10 cellular contexts compared by ENCODE assay signal in the genomic region with DNA sequence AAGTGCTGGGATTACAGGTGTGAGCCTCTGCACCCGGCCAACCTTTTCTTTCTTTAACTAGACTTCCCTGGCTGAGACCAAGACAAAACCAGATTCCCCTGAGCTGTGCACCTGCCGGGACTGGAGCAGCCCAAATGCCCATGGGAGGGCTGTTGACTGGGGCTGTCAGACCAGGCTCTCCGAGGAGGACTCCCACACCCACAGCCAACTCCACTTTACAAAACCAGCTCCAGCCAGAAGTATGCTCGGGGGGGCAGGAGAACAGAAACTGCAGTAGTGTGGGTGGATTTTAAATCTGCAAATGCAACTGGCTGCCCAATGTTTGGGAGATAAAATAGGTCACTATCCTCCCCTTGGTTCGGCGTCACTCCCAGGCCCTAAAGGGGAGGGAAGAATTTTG.
DNase-seq lines count a peak whose midpoint lies in the region; ATAC-seq and TF ChIP-seq lines count a peak whose summit lies in the region.
"Had no signal": no experiment of that assay in that cellular context is flagged by ENCODE, and none has a peak within 500 bp of the region (broad histone marks: within the 10 kb centered on the region; RNA-seq: fewer than 3 reads in every experiment).

No MANE protein-coding gene starts in this region.

- H3K27me3 Mint-ChIP-seq in activated CD4-positive, alpha-beta T cell treated with anti-CD3 and anti-CD28 coated beads for 36 hours, result no peaks in the 10 kb centered on the region
- no peaks in the 10 kb centered on the region for H3K27me3 Mint-ChIP-seq in stimulated activated naive B cell treated with anti-CD40 and anti-IgM and Interleukin-4, amounts not matched to agents 10 μg/mL and 1 μg/mL and 100 μg/mL, for 72 hours

- no peak for ATAC-seq in activated CD4-positive, alpha-beta T cell treated with anti-CD3 and anti-CD28 coated beads for 36 hours
- peak; percentile 14 to 23 for ATAC-seq in stimulated activated naive B cell treated with anti-CD40 and anti-IgM and Interleukin-4, amounts not matched to agents 10 μg/mL and 1 μg/mL and 100 μg/mL, for 72 hours (replicated peaks)
- no peak for ATAC-seq in GM21526 (IDR thresholded peaks at IDR 0.05; ENCODE audit: low FRiP score, unreplicated experiment)

- peaks cover 53% of the 10 kb centered on the region for H3K4me1 ChIP-seq in OCI-LY3 (ENCODE audit: low read length)
- peaks cover 24% of the 10 kb centered on the region for H3K4me1 ChIP-seq in fibroblast of lung (ENCODE audit: control insufficient read depth, extremely low read depth, insufficient read depth, low read length)

- peak overlapping the region; percentile 75 for H3K4me3 Mint-ChIP-seq in activated CD4-positive, alpha-beta T cell treated with anti-CD3 and anti-CD28 coated beads for 36 hours
- H3K4me3 Mint-ChIP-seq in stimulated activated naive B cell treated with anti-CD40 and anti-IgM and Interleukin-4, amounts not matched to agents 10 μg/mL and 1 μg/mL and 100 μg/mL, for 72 hours, result peak overlapping the region; percentile 64 to 70

- H3K79me2 ChIP-seq in OCI-LY3 (ENCODE audit: low read length) (0 out of 2 replicates have a peak, but pooled peaks cover 7% of the 10 kb centered on the region), fibroblast of lung (ENCODE audit: control insufficient read depth, insufficient read depth, low read length) (no peaks in the 10 kb centered on the region)

- H3K36me3 ChIP-seq in OCI-LY3 (replicated peaks; ENCODE audit: low read depth, low read length) (peaks cover 15% of the 10 kb centered on the region), fibroblast of lung (ENCODE audit: control insufficient read depth, insufficient read depth, low read length) (no peaks in the 10 kb centered on the region)
- H3K36me3 ChIP-seq: neutrophil, SJSA1 had no signal

- H4K20me1 ChIP-seq in OCI-LY3 (ENCODE audit: insufficient read depth, low read length) (no peaks in the 10 kb centered on the region), fibroblast of lung (ENCODE audit: control insufficient read depth, extremely low read depth, insufficient read depth, low read length) (no peaks in the 10 kb centered on the region)

- DNase-seq in activated CD4-positive, alpha-beta T cell treated with anti-CD3 and anti-CD28 coated beads for 36 hours, result peak; percentile 33
- DNase-seq in activated CD4-positive, alpha-beta T cell treated with anti-CD3 and anti-CD28 coated beads for 48 hours, result no peak
- DNase-seq in fibroblast of lung (ENCODE audit: low read depth in 2 of 2) (no peak), NAMALWA (ENCODE audit: low spot score) (no peak), NCI-H2171 (lab: John Stamatoyannopoulos, UW) (no peak)
- DNase-seq in stimulated activated naive B cell treated with anti-CD40 and anti-IgM and Interleukin-4, amounts not matched to agents 10 μg/mL and 1 μg/mL and 100 μg/mL, for 72 hours, result peak; percentile 48

- H3K27me3 ChIP-seq in OCI-LY3 (ENCODE audit: low read depth, low read length) (no peaks in the 10 kb centered on the region), fibroblast of lung (ENCODE audit: control insufficient read depth, insufficient read depth, low read length) (no peaks in the 10 kb centered on the region)
- H3K27me3 ChIP-seq: neutrophil, SJSA1 had no signal

- intact Hi-C loops in activated CD4-positive, alpha-beta T cell treated with anti-CD3 and anti-CD28 coated beads for 36 hours (cut with DNase I, micrococcal nuclease), result loop anchor here (1.0 to 2.0 kb wide), 16 partner anchors 17 to 483 kb away; a partner anchor contains a TSS

- peak overlapping the region; percentile 88 for H3K27ac Mint-ChIP-seq in activated CD4-positive, alpha-beta T cell treated with anti-CD3 and anti-CD28 coated beads for 36 hours
- peak overlapping the region; percentile 95 for H3K27ac Mint-ChIP-seq in stimulated activated naive B cell treated with anti-CD40 and anti-IgM and Interleukin-4, amounts not matched to agents 10 μg/mL and 1 μg/mL and 100 μg/mL, for 72 hours

- H3K4me2 ChIP-seq in OCI-LY3 (ENCODE audit: low read length) (peak overlapping the region; percentile 58), fibroblast of lung (ENCODE audit: extremely low read depth, insufficient read depth, low read length) (peak overlapping the region; percentile 11)

- H3K4me1 Mint-ChIP-seq in activated CD4-positive, alpha-beta T cell treated with anti-CD3 and anti-CD28 coated beads for 36 hours, result peaks cover 66% of the 10 kb centered on the region
- H3K4me1 Mint-ChIP-seq in stimulated activated naive B cell treated with anti-CD40 and anti-IgM and Interleukin-4, amounts not matched to agents 10 μg/mL and 1 μg/mL and 100 μg/mL, for 72 hours, result peaks cover 41 to 58% of the 10 kb centered on the region in 2 donors

- POLR2A ChIA-PET in activated CD4-positive, alpha-beta T cell treated with anti-CD3 and anti-CD28 coated beads for 36 hours (lab: Charles Lee), result interaction anchor here (0.6 to 4.5 kb wide), 23 partner anchors 10 to 274 kb away, joined by 4 to 113 read pairs (median 9); a partner anchor contains a TSS

- H3K9me3 Mint-ChIP-seq in activated CD4-positive, alpha-beta T cell treated with anti-CD3 and anti-CD28 coated beads for 36 hours (ENCODE audit: low read depth), result peaks cover 4% of the 10 kb centered on the region
- H3K9me3 Mint-ChIP-seq in stimulated activated naive B cell treated with anti-CD40 and anti-IgM and Interleukin-4, amounts not matched to agents 10 μg/mL and 1 μg/mL and 100 μg/mL, for 72 hours, result peaks cover 0 to 3% of the 10 kb centered on the region in 2 donors

- CTCF ChIA-PET in activated CD4-positive, alpha-beta T cell treated with anti-CD3 and anti-CD28 coated beads for 36 hours (lab: Charles Lee), result interaction anchor here (1.0 to 2.8 kb wide), 29 partner anchors 11 to 494 kb away, joined by 3 to 29 read pairs (median 6); a partner anchor contains a TSS

- H3K4me3 ChIP-seq in OCI-LY3 (ENCODE audit: low read length), result peak overlapping the region; percentile 16
- no peak overlapping the region for H3K4me3 ChIP-seq in fibroblast of lung (replicated peaks in 1 of 4; ENCODE audit: control extremely low read depth in 1 of 4, insufficient read depth in 1 of 4, low read depth in 3 of 4, low read length in 4 of 4)
- H3K4me3 ChIP-seq: SJSA1 had no signal

- H3K36me3 Mint-ChIP-seq in activated CD4-positive, alpha-beta T cell treated with anti-CD3 and anti-CD28 coated beads for 36 hours (ENCODE audit: low read depth), result peaks cover 46% of the 10 kb centered on the region
- H3K36me3 Mint-ChIP-seq in stimulated activated naive B cell treated with anti-CD40 and anti-IgM and Interleukin-4, amounts not matched to agents 10 μg/mL and 1 μg/mL and 100 μg/mL, for 72 hours, result peaks cover 25 to 35% of the 10 kb centered on the region in 2 donors

- H3K9ac ChIP-seq in OCI-LY3 (ENCODE audit: low read length), result peak overlapping the region; percentile 84
- H3K9ac ChIP-seq in fibroblast of lung (ENCODE audit: insufficient read depth, low read length), result no peak overlapping the region

- H2AFZ ChIP-seq in OCI-LY3 (ENCODE audit: low read depth, low read length) (no peak overlapping the region), fibroblast of lung (ENCODE audit: low read length) (no peak overlapping the region)

- peak overlapping the region; percentile 98 for H3K27ac ChIP-seq in OCI-LY3 (ENCODE audit: low read length)
- peak overlapping the region; percentile 91 for H3K27ac ChIP-seq in fibroblast of lung (ENCODE audit: insufficient read depth, low read length)
- H3K27ac ChIP-seq: neutrophil, SJSA1 had no signal

- TF ChIP-seq CTCF in OCI-LY3 (IDR thresholded peaks at IDR 0.05; ENCODE audit: low read depth, low read length) (no peak), fibroblast of lung (conservative IDR thresholded peaks at IDR 0.05 in 1 of 2, IDR thresholded peaks at IDR 0.05 in 1 of 2; ENCODE audit: low read depth in 1 of 2, low read length in 2 of 2) (no peak)

- H3K9me3 ChIP-seq in OCI-LY3 (ENCODE audit: insufficient read depth, low read length), result no peaks in the 10 kb centered on the region
- H3K9me3 ChIP-seq in fibroblast of lung (ENCODE audit: control insufficient read depth, insufficient read depth, low read depth, low read length), result no peaks in the 10 kb centered on the region
- H3K9me3 ChIP-seq: neutrophil had no signal

Comparison
In these comparisons a context has a peak if more than half of its experiments do, and no peak if none do; other contexts are left out.
1. DNase-seq: peak in activated CD4-positive, alpha-beta T cell treated with anti-CD3 and anti-CD28 coated beads for 36 hours (single experiment) and stimulated activated naive B cell treated with anti-CD40 and anti-IgM and Interleukin-4, amounts not matched to agents 10 μg/mL and 1 μg/mL and 100 μg/mL, for 72 hours (single experiment); none in activated CD4-positive, alpha-beta T cell treated with anti-CD3 and anti-CD28 coated beads for 48 hours (single experiment), fibroblast of lung (0 of 2), NAMALWA (single experiment) and NCI-H2171 (single experiment).
2. ATAC-seq: peak in stimulated activated naive B cell treated with anti-CD40 and anti-IgM and Interleukin-4, amounts not matched to agents 10 μg/mL and 1 μg/mL and 100 μg/mL, for 72 hours (2 of 2); none in activated CD4-positive, alpha-beta T cell treated with anti-CD3 and anti-CD28 coated beads for 36 hours (single experiment) and GM21526 (single experiment).